In the genomic region with DNA sequence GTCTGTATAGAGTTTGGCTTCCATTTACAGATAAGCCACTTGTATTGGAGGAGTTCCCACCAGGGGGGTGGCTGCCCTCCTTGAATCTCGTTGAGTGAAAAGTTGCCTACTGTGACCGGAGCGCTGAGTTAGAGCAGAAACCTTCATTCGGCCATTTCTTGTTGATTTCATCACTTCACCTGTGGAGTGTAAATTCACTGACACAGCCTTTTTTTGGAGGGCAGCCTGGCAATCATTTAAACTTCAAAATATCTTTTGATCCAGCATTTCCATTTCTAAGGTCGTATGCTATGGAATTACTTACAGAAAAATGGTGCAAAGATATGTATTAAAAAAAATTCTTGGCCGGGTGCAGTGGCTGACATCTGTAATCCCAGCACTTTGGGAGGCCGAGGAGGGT, we compare ENCODE assay signal across 19 cellular contexts. TPM values are rescaled to one million over a fixed set of nuclear protein-coding genes. Genes with fewer than 3 reads are reported as not detected.
DNase-seq lines count a peak whose midpoint lies in the region; ATAC-seq, FAIRE-seq and TF ChIP-seq lines count a peak whose summit lies in the region.
"Had no signal": no experiment of that assay in that cellular context is flagged by ENCODE, and none has a peak within 500 bp of the region (broad histone marks: within the 10 kb centered on the region; RNA-seq: fewer than 3 reads in every experiment).

No MANE protein-coding gene starts in this region.

- no peak for FAIRE-seq in K562 (lab: Jason Lieb, UNC)
- FAIRE-seq: G401.6, GM12892, H54 had no signal

- peaks cover 7% of the 10 kb centered on the region for H3K79me1 ChIP-seq in H9 (ENCODE audit: insufficient read depth, low read depth, low read length, poor library complexity, severe bottlenecking)

- POLR2A ChIA-PET in K562 (lab: Yijun Ruan, JAX), result interaction anchor here (1.0 kb wide), 1 partner anchor 14 kb away, joined by 3 read pairs; no protein-coding TSS in a partner anchor

- H2BK15ac ChIP-seq in H9 (ENCODE audit: low read depth, low read length), result no peak overlapping the region

- H3K9me3 ChIP-seq in H9 (ENCODE audit: control insufficient read depth, low read depth, low read length), result no peaks in the 10 kb centered on the region
- H3K9me3 ChIP-seq in K562 (replicated peaks; ENCODE audit: control insufficient read depth, insufficient read depth, low read depth, low read length), result no peaks in the 10 kb centered on the region
- H3K9me3 ChIP-seq: Peyer's patch had no signal

- peaks cover 2 to 26% of the 10 kb centered on the region in 2 donors for H3K36me3 Mint-ChIP-seq in activated T-cell treated with anti-CD3 and anti-CD28 coated beads, Interleukin-2, amount 50 U/mL, for 72 hours (ENCODE audit: insufficient read depth in 2 of 2)
- H3K36me3 Mint-ChIP-seq in H9 (ENCODE audit: insufficient read depth in 1 of 3, low read depth in 3 of 3), result peaks cover 41 to 89% (median 82%) of the 10 kb centered on the region in 3 experiments
- H3K36me3 Mint-ChIP-seq in activated CD8-positive, alpha-beta memory T cell treated with anti-CD3 and anti-CD28 coated beads, Interleukin-2, amount 10 ng/mL, durations not matched to agents 7 days and 5 days, result peaks cover 55% of the 10 kb centered on the region

- TF ChIP-seq POLR2A in K562 (conservative IDR thresholded peaks at IDR 0.05), result no peak

- H3K9me1 ChIP-seq in K562 (ENCODE audit: control insufficient read depth, insufficient read depth, low read length), result no peaks in the 10 kb centered on the region

- H3K27me3 Mint-ChIP-seq in activated T-cell treated with anti-CD3 and anti-CD28 coated beads, Interleukin-2, amount 50 U/mL, for 72 hours (ENCODE audit: low read depth), result no peaks in the 10 kb centered on the region
- H3K27me3 Mint-ChIP-seq in H9 (ENCODE audit: low read depth), result no peaks in the 10 kb centered on the region
- no peaks in the 10 kb centered on the region for H3K27me3 Mint-ChIP-seq in activated CD8-positive, alpha-beta memory T cell treated with anti-CD3 and anti-CD28 coated beads, Interleukin-2, amount 10 ng/mL, durations not matched to agents 7 days and 5 days

- WGBS in H9 (ENCODE audit: extremely low coverage, insufficient read length, low lambda C conversion rate), result no CpG with 5 or more reads among the region's 7 CpGs
- WGBS in K562 (ENCODE audit: insufficient coverage, low coverage, missing lambda C conversion rate), result 76% methylated on average over 7 of the region's 7 CpGs

- no peak overlapping the region for H4K5ac ChIP-seq in H9 (ENCODE audit: insufficient read length, low read depth, low read length)

- H3K36me3 ChIP-seq in K562 (ENCODE audit: control insufficient read depth, insufficient read depth, low read length), result peaks cover 92% of the 10 kb centered on the region

- H3K23ac ChIP-seq in H9 (ENCODE audit: insufficient read length, low read depth, low read length), result no peak overlapping the region

- no TSS peak for BruUV-seq in K562 (replicated peaks; lab: Mats Ljungman, UMichigan)

- H4K8ac ChIP-seq in H9 (replicated peaks; ENCODE audit: insufficient read length, low read depth, low read length), result no peak overlapping the region

- TF ChIP-seq EP300 in K562 (IDR thresholded peaks at IDR 0.05; ENCODE audit: low read length), result no peak

- in situ Hi-C loops in K562 (cut with MboI), result no loop called here

- no peak overlapping the region for H3T11ph ChIP-seq in H9 (ENCODE audit: low read length)

- H2BK12ac ChIP-seq in H9 (ENCODE audit: insufficient read length, low read depth, low read length), result no peak overlapping the region

- H2BK120ac ChIP-seq in H9 (ENCODE audit: low read depth, low read length, poor library complexity, severe bottlenecking), result no peak overlapping the region

- intact Hi-C loops in K562 (cut with micrococcal nuclease), result no loop called here
- intact Hi-C loops in posterior vena cava (cut with DNase I), result loop anchor here in 1 of 2 donors (10.0 kb wide), 1 partner anchor 1020 kb away; no protein-coding TSS in a partner anchor

- no peaks in the 10 kb centered on the region for H3K9me3 Mint-ChIP-seq in activated T-cell treated with anti-CD3 and anti-CD28 coated beads, Interleukin-2, amount 50 U/mL, for 72 hours
- no peaks in the 10 kb centered on the region for H3K9me3 Mint-ChIP-seq in H9
- H3K9me3 Mint-ChIP-seq in activated CD8-positive, alpha-beta memory T cell treated with anti-CD3 and anti-CD28 coated beads, Interleukin-2, amount 10 ng/mL, durations not matched to agents 7 days and 5 days (ENCODE audit: low read depth), result no peaks in the 10 kb centered on the region

- peaks cover 7% of the 10 kb centered on the region for H3K4me1 Mint-ChIP-seq in activated T-cell treated with anti-CD3 and anti-CD28 coated beads, Interleukin-2, amount 50 U/mL, for 72 hours (ENCODE audit: low read depth)
- peaks cover 71 to 79% of the 10 kb centered on the region in 2 experiments for H3K4me1 Mint-ChIP-seq in H9
- H3K4me1 Mint-ChIP-seq in activated CD8-positive, alpha-beta memory T cell treated with anti-CD3 and anti-CD28 coated beads, Interleukin-2, amount 10 ng/mL, durations not matched to agents 7 days and 5 days, result peaks cover 24% of the 10 kb centered on the region

- H3K79me2 ChIP-seq in H9 (ENCODE audit: insufficient read depth, low read length) (peaks cover 21% of the 10 kb centered on the region), K562 (ENCODE audit: control insufficient read depth, insufficient read depth, low read length) (peaks cover 27% of the 10 kb centered on the region)

- H3K4me1 ChIP-seq in H9 (ENCODE audit: insufficient read depth, low read length), result peaks cover 17% of the 10 kb centered on the region; the same call in 1 of the 2 replicates
- 0 out of 5 replicates have a peak, but pooled peaks cover 0 to 2% of the 10 kb centered on the region in 2 experiments for H3K4me1 ChIP-seq in K562 (replicated peaks in 1 of 2; ENCODE audit: control insufficient read depth in 2 of 2, insufficient read depth in 2 of 2, low read length in 2 of 2)

- H3K27ac ChIP-seq in H9 (ENCODE audit: insufficient read length, low read depth, low read length), result no peak overlapping the region
- H3K27ac ChIP-seq in K562 (ENCODE audit: extremely low read depth, low read depth, low read length), result no peak overlapping the region
- H3K27ac ChIP-seq: Peyer's patch had no signal

- no peak overlapping the region for H3K14ac ChIP-seq in H9 (ENCODE audit: insufficient read depth, low read length)

- DNase-seq in activated T-cell treated with anti-CD3 and anti-CD28 coated beads, Interleukin-2, amount 50 U/mL, for 72 hours, result no peak
- DNase-seq in activated T-cell treated with anti-CD3 and anti-CD28 coated beads, Interleukin-2, amount 50 U/mL, for 48 hours, result no peak
- no peak for DNase-seq in H9
- DNase-seq in K562 (ENCODE audit: extremely low read depth in 1 of 4, low spot score in 3 of 4), result no peak
- DNase-seq in posterior vena cava (ENCODE audit: low spot score), result peak; percentile 7
- no peak for DNase-seq in 8988T
- DNase-seq in activated CD8-positive, alpha-beta memory T cell treated with anti-CD3 and anti-CD28 coated beads, Interleukin-2, amount 10 ng/mL, durations not matched to agents 7 days and 5 days, result no peak
- DNase-seq: Calu3, DMS79, Karpas-422, MM.1S, NCI-H1105, NCI-H187 treated with DMSO at 0.1 percent for 48 hours, NCI-H524, Peyer's patch had no signal

- no peak for TF ChIP-seq RAD21 in K562 (CRISPR knock-in tag; conservative IDR thresholded peaks at IDR 0.05 in 1 of 2, IDR thresholded peaks at IDR 0.05 in 1 of 2)

- H3K23me2 ChIP-seq in H9 (ENCODE audit: insufficient read length, low read depth, low read length, poor library complexity, severe bottlenecking), result no peaks in the 10 kb centered on the region

- no peak for ATAC-seq in activated T-cell treated with anti-CD3 and anti-CD28 coated beads, Interleukin-2, amount 50 U/mL, for 72 hours (replicated peaks in 1 of 2)
- no peak for ATAC-seq in K562
- ATAC-seq in activated CD8-positive, alpha-beta memory T cell treated with anti-CD3 and anti-CD28 coated beads, Interleukin-2, amount 10 ng/mL, durations not matched to agents 7 days and 5 days, result no peak
- no peak for ATAC-seq in GM19328 (IDR thresholded peaks at IDR 0.05; ENCODE audit: unreplicated experiment)

- peak overlapping the region; percentile 36 for H3K27ac Mint-ChIP-seq in activated T-cell treated with anti-CD3 and anti-CD28 coated beads, Interleukin-2, amount 50 U/mL, for 72 hours
- peak overlapping the region; percentile 62 to 92 (median 88); a peak in 5 of 7 replicates for H3K27ac Mint-ChIP-seq in H9
- H3K27ac Mint-ChIP-seq in activated CD8-positive, alpha-beta memory T cell treated with anti-CD3 and anti-CD28 coated beads, Interleukin-2, amount 10 ng/mL, durations not matched to agents 7 days and 5 days, result no peak overlapping the region

- H2AK5ac ChIP-seq in H9 (ENCODE audit: insufficient read length, low read length), result no peak overlapping the region

- H2BK5ac ChIP-seq in H9 (ENCODE audit: insufficient read length, low read length), result no peak overlapping the region

- CTCF ChIA-PET in K562 (lab: Yijun Ruan, JAX; ENCODE audit: low intra/inter-chr PET ratio), result no interaction called here
- CTCF ChIA-PET in activated CD8-positive, alpha-beta memory T cell treated with anti-CD3 and anti-CD28 coated beads, Interleukin-2, amount 10 ng/mL, durations not matched to agents 7 days and 5 days (lab: Charles Lee), result interaction anchor here (0.7 kb wide), 1 partner anchor 80 kb away, joined by 3 read pairs; no protein-coding TSS in a partner anchor

- H3K4me2 ChIP-seq in H9 (ENCODE audit: insufficient read depth, insufficient read length, low read length) (no peak overlapping the region), K562 (ENCODE audit: insufficient read depth, low read length) (no peak overlapping the region)

- no peak overlapping the region for H3K56ac ChIP-seq in H9 (ENCODE audit: insufficient read length, low read depth, low read length)

- no peak overlapping the region for H4K91ac ChIP-seq in H9 (ENCODE audit: insufficient read length, low read depth, low read length)

- H3K4me3 Mint-ChIP-seq in activated T-cell treated with anti-CD3 and anti-CD28 coated beads, Interleukin-2, amount 50 U/mL, for 72 hours, result no peak overlapping the region
- peak overlapping the region in 1 of 2 experiments; percentile 35; a peak in 1 of 5 replicates for H3K4me3 Mint-ChIP-seq in H9
- no peak overlapping the region for H3K4me3 Mint-ChIP-seq in activated CD8-positive, alpha-beta memory T cell treated with anti-CD3 and anti-CD28 coated beads, Interleukin-2, amount 10 ng/mL, durations not matched to agents 7 days and 5 days

- TF ChIP-seq CTCF in H9 (conservative IDR thresholded peaks at IDR 0.05), result no peak
- no peak for TF ChIP-seq CTCF in K562 (IDR thresholded peaks at IDR 0.05 in 2 of 3, conservative IDR thresholded peaks at IDR 0.05 in 1 of 3; ENCODE audit: insufficient read depth in 2 of 3, low read depth in 1 of 3, low read length in 3 of 3)

- no peak overlapping the region for H3K4ac ChIP-seq in H9 (ENCODE audit: low read depth, low read length)

- H3K18ac ChIP-seq in H9 (ENCODE audit: insufficient read length, low read depth, low read length), result no peak overlapping the region

- H3K9ac ChIP-seq in H9 (ENCODE audit: extremely low read depth, insufficient read length, low read length) (no peak overlapping the region), K562 (ENCODE audit: insufficient read depth in 1 of 2, low read depth in 2 of 2, low read length in 2 of 2) (no peak overlapping the region)

- no peaks in the 10 kb centered on the region for H4K20me1 ChIP-seq in H9 (ENCODE audit: control insufficient read depth, insufficient read depth, insufficient read length)
- peaks cover 3% of the 10 kb centered on the region; the same call in 1 of the 2 replicates for H4K20me1 ChIP-seq in K562 (replicated peaks; ENCODE audit: control insufficient read depth, insufficient read depth, low read length)

- H2BK20ac ChIP-seq in H9 (ENCODE audit: low read depth, low read length, poor library complexity, severe bottlenecking), result no peak overlapping the region

- H3K27me3 ChIP-seq in H9 (ENCODE audit: insufficient read depth, low read length) (no peaks in the 10 kb centered on the region), K562 (ENCODE audit: control insufficient read depth in 2 of 2, insufficient read depth in 2 of 2, low read length in 2 of 2) (no peaks in the 10 kb centered on the region)
- H3K27me3 ChIP-seq: Peyer's patch had no signal

- H2AFZ ChIP-seq in H9 (ENCODE audit: low read length) (no peak overlapping the region), K562 (ENCODE audit: low read depth, low read length) (no peak overlapping the region)

- H3K4me3 ChIP-seq in K562, result no peak overlapping the region
- H3K4me3 ChIP-seq: Peyer's patch had no signal

RNA-seq across cellular contexts. Expression of gene PRRC2B, which starts 40.8 kb away (rescaled TPM):
- total RNA-seq in activated T-cell treated with anti-CD3 and anti-CD28 coated beads, Interleukin-2, amount 50 U/mL, for 72 hours, result 100 to 1,000 TPM; 179 to 214 TPM
- total RNA-seq in H9 (2021) (243 and 251 TPM in 2 replicates), K562 (2014; rRNA removed) (30.9 and 31.7 TPM in 2 replicates), K562 (2014; rRNA removed; fragmentation: Illumina TruSeq; extraction: Trizol) (31.7 and 32.1 TPM in 2 replicates), K562 (2015; rRNA removed; fragmentation: Illumina TruSeq; extraction: Trizol) (24.6 and 24.7 TPM in 2 replicates), K562 (2021) (125 and 126 TPM in 2 replicates), posterior vena cava (100 to 1,000 TPM; 148 to 151 TPM)
- total RNA-seq in K562 (2011; cell fraction: chromatin; rRNA removed; ENCODE audit: low replicate concordance), result 283 and 387 TPM in 2 replicates
- total RNA-seq in K562 (2011; cell fraction: nucleolus; rRNA removed), result 121 and 133 TPM in 2 replicates
- 150 and 188 TPM in 2 replicates for total RNA-seq in K562 (2011; cell fraction: nucleoplasm; rRNA removed)
- polyA plus RNA-seq in K562 (2011; rRNA removed) (20.1 and 25.4 TPM in 2 replicates), K562 (2014; fragmentation: Illumina TruSeq; extraction: Trizol) (51.4 and 64.0 TPM in 2 replicates), K562 (2014; fragmentation: Nextera tagmentation; extraction: Ambion mirVana) (under 1 TPM; 0.34 to 0.77 TPM), K562 (2014; rRNA removed) (33.7 and 37.5 TPM in 2 replicates)
- 16.5 and 20.1 TPM in 2 replicates for polyA plus RNA-seq in K562 (2011; cell fraction: cytosol; rRNA removed)
- 66.4 and 83.2 TPM in 2 replicates for polyA plus RNA-seq in K562 (2011; cell fraction: nucleus; rRNA removed)
- polyA plus RNA-seq in K562 (2012), result 56.0 and 68.0 TPM in 2 replicates
- polyA minus RNA-seq in K562 (2011; rRNA and poly(A)+ RNA removed), result 49.8 and 53.3 TPM in 2 replicates
- 36.5 and 47.7 TPM in 2 replicates for polyA minus RNA-seq in K562 (2011; cell fraction: cytosol; rRNA and poly(A)+ RNA removed)
- 26.8 and 39.9 TPM in 2 replicates for polyA minus RNA-seq in K562 (2011; cell fraction: nucleus; rRNA and poly(A)+ RNA removed)
- 100 to 1,000 TPM; 242 to 293 TPM for total RNA-seq in activated CD8-positive, alpha-beta memory T cell treated with anti-CD3 and anti-CD28 coated beads, Interleukin-2, amount 10 ng/mL, durations not matched to agents 7 days and 5 days
